ENCODE assay signal across 9 cellular contexts in the genomic region with DNA sequence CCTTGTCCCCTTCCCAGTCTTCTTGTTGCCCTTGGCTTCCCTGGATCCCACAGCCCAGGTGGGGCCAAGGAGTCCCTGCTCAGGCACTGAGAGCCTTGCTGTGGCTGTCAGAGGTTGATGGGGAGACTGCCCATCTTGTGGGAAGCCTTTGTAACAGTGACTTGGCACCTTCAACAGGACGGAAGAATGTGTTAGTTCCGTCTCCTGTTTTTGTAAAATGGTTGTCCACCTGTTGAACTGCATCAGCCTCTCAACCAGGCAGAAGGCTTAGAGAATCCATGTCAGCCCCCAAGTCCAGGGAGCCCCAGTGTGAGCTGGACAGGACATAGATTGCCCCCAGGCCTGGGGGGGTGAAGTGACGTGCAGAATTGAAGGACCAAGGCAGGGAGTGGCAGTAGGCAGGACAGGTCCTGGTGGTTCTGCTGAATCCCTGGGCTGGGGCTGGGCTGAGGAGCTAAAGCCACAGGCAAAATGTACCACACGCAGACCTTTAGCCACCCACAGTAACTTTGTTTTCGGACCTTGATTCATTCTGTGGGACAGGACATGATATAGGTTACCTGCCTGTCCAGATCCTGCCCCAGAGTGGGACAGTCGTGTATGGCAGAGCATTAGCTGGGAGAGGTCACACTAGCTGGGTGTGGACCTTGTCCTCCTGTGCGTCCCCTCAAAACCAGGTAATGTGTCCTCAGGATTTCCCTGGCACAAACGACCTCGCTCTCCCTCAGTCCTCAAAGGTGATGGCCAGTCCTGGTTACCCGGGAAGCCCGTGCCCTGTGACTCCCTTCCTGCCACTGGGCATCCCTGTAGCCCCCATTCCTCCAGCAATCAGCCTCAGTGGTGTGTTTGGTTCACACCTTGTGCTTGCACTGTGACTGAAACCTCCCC. TPM values are rescaled to one million over a fixed set of nuclear protein-coding genes. Genes with fewer than 3 reads are reported as not detected.
DNase-seq lines count a peak whose midpoint lies in the region; ATAC-seq and TF ChIP-seq lines count a peak whose summit lies in the region.
"Had no signal": no experiment of that assay in that cellular context is flagged by ENCODE, and none has a peak within 500 bp of the region (broad histone marks: within the 10 kb centered on the region; RNA-seq: fewer than 3 reads in every experiment).

No MANE protein-coding gene starts in this region.

- H3K27ac Mint-ChIP-seq in CD4-positive, alpha-beta T cell = peak overlapping the region; percentile 85
- H3K27ac Mint-ChIP-seq in dendritic cell treated with granulocyte-macrophage colony-stimulating factor and Interleukin-4, amounts not matched to agents 40 ng/mL and 50 ng/mL, for 4 days = peak overlapping the region; percentile 71
- peak overlapping the region; percentile 91 for H3K27ac Mint-ChIP-seq in nephron progenitor cell

- H3K9me3 Mint-ChIP-seq in CD4-positive, alpha-beta T cell = no peaks in the 10 kb centered on the region
- no peaks in the 10 kb centered on the region for H3K9me3 Mint-ChIP-seq in dendritic cell treated with granulocyte-macrophage colony-stimulating factor and Interleukin-4, amounts not matched to agents 40 ng/mL and 50 ng/mL, for 4 days
- no peaks in the 10 kb centered on the region for H3K9me3 Mint-ChIP-seq in nephron progenitor cell

- H3K4me3 ChIP-seq in Panc1 (ENCODE audit: low read depth in 2 of 2, low read length in 2 of 2) = no peak overlapping the region

- H3K4me3 Mint-ChIP-seq in CD4-positive, alpha-beta T cell = peak overlapping the region; percentile 3
- H3K4me3 Mint-ChIP-seq in dendritic cell treated with granulocyte-macrophage colony-stimulating factor and Interleukin-4, amounts not matched to agents 40 ng/mL and 50 ng/mL, for 4 days = peak overlapping the region; percentile 6
- no peak overlapping the region for H3K4me3 Mint-ChIP-seq in nephron progenitor cell

- no peaks in the 10 kb centered on the region for H3K27me3 ChIP-seq in CD4-positive, alpha-beta T cell (ENCODE audit: control insufficient read depth, insufficient read depth, low read length)
- H3K27me3 ChIP-seq in Panc1 (ENCODE audit: control insufficient read depth, insufficient read depth, low read length) = no peaks in the 10 kb centered on the region

- H3K36me3 ChIP-seq in Panc1 (ENCODE audit: control insufficient read depth, insufficient read depth, low read length) = no peaks in the 10 kb centered on the region

- BruUV-seq in Panc1 (replicated peaks; lab: Mats Ljungman, UMichigan) = no TSS peak

- CTCF ChIA-PET in CD4-positive, alpha-beta T cell (lab: Charles Lee) = no interaction called here
- CTCF ChIA-PET in Panc1 (lab: Charles Lee) = no interaction called here

- peaks cover 54% of the 10 kb centered on the region for H3K4me1 Mint-ChIP-seq in CD4-positive, alpha-beta T cell (ENCODE audit: low read depth)
- peaks cover 54% of the 10 kb centered on the region for H3K4me1 Mint-ChIP-seq in dendritic cell treated with granulocyte-macrophage colony-stimulating factor and Interleukin-4, amounts not matched to agents 40 ng/mL and 50 ng/mL, for 4 days (ENCODE audit: low read depth)
- peaks cover 25% of the 10 kb centered on the region for H3K4me1 Mint-ChIP-seq in nephron progenitor cell

- TF ChIP-seq CTCF in CD4-positive, alpha-beta T cell (IDR thresholded peaks at IDR 0.05) = no peak
- TF ChIP-seq CTCF in Panc1 (IDR thresholded peaks at IDR 0.05) (no peak), nephron progenitor cell (IDR thresholded peaks at IDR 0.05) (no peak)

- no peaks in the 10 kb centered on the region for H3K9me3 ChIP-seq in CD4-positive, alpha-beta T cell (ENCODE audit: control insufficient read depth, low read length)
- H3K9me3 ChIP-seq in Panc1 (ENCODE audit: control insufficient read depth, insufficient read depth, low read depth, low read length) = no peaks in the 10 kb centered on the region

- no peaks in the 10 kb centered on the region for H3K36me3 Mint-ChIP-seq in CD4-positive, alpha-beta T cell (ENCODE audit: low read depth)
- H3K36me3 Mint-ChIP-seq in dendritic cell treated with granulocyte-macrophage colony-stimulating factor and Interleukin-4, amounts not matched to agents 40 ng/mL and 50 ng/mL, for 4 days (ENCODE audit: low read depth) = peaks cover 19% of the 10 kb centered on the region
- no peaks in the 10 kb centered on the region for H3K36me3 Mint-ChIP-seq in nephron progenitor cell (ENCODE audit: low read depth)

- peak overlapping the region; percentile 31 for H3K27ac ChIP-seq in CD4-positive, alpha-beta T cell (ENCODE audit: low read depth, low read length)
- H3K27ac ChIP-seq in Panc1 (ENCODE audit: low read length) = no peak overlapping the region

- in situ Hi-C loops in Panc1 (cut with HindIII; ENCODE audit: low pct_unique_long_range_greater_than_20kb, low sequenced_read_pairs) = no loop called here

- no peak for ATAC-seq in CD4-positive, alpha-beta T cell (ENCODE audit: poor library complexity)
- ATAC-seq in Panc1 = 0 out of 2 replicates have a peak, but pooled peaks have one; percentile 25
- no peak for ATAC-seq in HG03196 (IDR thresholded peaks at IDR 0.05; ENCODE audit: unreplicated experiment)

- intact Hi-C loops in CD4-positive, alpha-beta T cell (cut with DNase I, micrococcal nuclease) = no loop called here
- intact Hi-C loops in Panc1 (cut with micrococcal nuclease; ENCODE audit: unreplicated experiment) = no loop called here
- intact Hi-C loops in dendritic cell treated with granulocyte-macrophage colony-stimulating factor and Interleukin-4, amounts not matched to agents 40 ng/mL and 50 ng/mL, for 4 days (cut with micrococcal nuclease) = no loop called here

- H3K27me3 Mint-ChIP-seq in CD4-positive, alpha-beta T cell = no peaks in the 10 kb centered on the region
- H3K27me3 Mint-ChIP-seq in dendritic cell treated with granulocyte-macrophage colony-stimulating factor and Interleukin-4, amounts not matched to agents 40 ng/mL and 50 ng/mL, for 4 days = no peaks in the 10 kb centered on the region
- H3K27me3 Mint-ChIP-seq in nephron progenitor cell (ENCODE audit: low read depth, poor library complexity) = no peaks in the 10 kb centered on the region

- no peaks in the 10 kb centered on the region for H3K4me1 ChIP-seq in Panc1 (ENCODE audit: control insufficient read depth, insufficient read depth, low read length)

- POLR2A ChIA-PET in CD4-positive, alpha-beta T cell (lab: Charles Lee) = interaction anchor here (2.7 kb wide), 1 partner anchor 7 kb away, joined by 13 read pairs; no protein-coding TSS in a partner anchor
- POLR2A ChIA-PET in Panc1 (lab: Charles Lee) = no interaction called here

- DNase-seq in CD4-positive, alpha-beta T cell = no peak
- DNase-seq in Panc1 (ENCODE audit: low read depth, low spot score) = no peak
- DNase-seq in nephron progenitor cell = no peak
- no peak for DNase-seq in superior temporal gyrus (ENCODE audit: extremely low spot score)
- DNase-seq in dedifferentiated amniotic fluid mesenchymal stem cell (ENCODE audit: extremely low spot score) = no peak
- no peak for DNase-seq in HuH-7 (ENCODE audit: low spot score)
- DNase-seq: GF-D8 had no signal

RNA-seq across cellular contexts. Expression of gene GATAD2A, which starts 47.0 kb away (rescaled TPM):
- 100 to 1,000 TPM; 104 to 107 TPM for total RNA-seq in CD4-positive, alpha-beta T cell
- 99.6 TPM for total RNA-seq in Panc1 (2021; ENCODE audit: unreplicated experiment)
- 56.1 TPM for polyA plus RNA-seq in Panc1 (2012; ENCODE audit: insufficient read length)
